24 cellular contexts compared by ENCODE assay signal in genomic region chr20:18853946-18854646, GRCh38. TPM values are rescaled to one million over a fixed set of nuclear protein-coding genes. Genes with fewer than 3 reads are reported as not detected.
"Had no signal": no experiment of that assay in that cellular context is flagged by ENCODE, and none has a peak within 500 bp of the region (broad histone marks: within the 10 kb centered on the region; RNA-seq: fewer than 3 reads in every experiment).

No MANE protein-coding gene starts in this region.

- H3K27ac ChIP-seq: cardiac muscle cell, pancreas, testis, vagina had no signal

- H3K4me1 ChIP-seq: pancreas, testis, vagina had no signal

- H3K4me3 ChIP-seq: cardiac muscle cell, pancreas, smooth muscle cell, testis, vagina had no signal

- H3K9me3 ChIP-seq: pancreas, testis, vagina had no signal

- FAIRE-seq: pancreas had no signal

- H3K36me3 ChIP-seq: cardiac muscle cell, pancreas, vagina had no signal

- H3K4me2 ChIP-seq: smooth muscle cell had no signal

- DNase-seq: activated CD4-positive, alpha-beta T cell treated with anti-CD3 and anti-CD28 coated beads for 4 hours; activated CD4-positive, alpha-beta T cell treated with anti-CD3 and anti-CD28 coated beads, Interleukin-2, amount 50 U/mL, for 48 hours; activated CD4-positive, CD25-positive, alpha-beta regulatory T cell; activated CD8-positive, alpha-beta memory T cell treated with anti-CD3 and anti-CD28 coated beads, Interleukin-2, amount 50 U/mL, for 48 hours; activated naive CD4-positive, alpha-beta T cell; activated T-cell treated with anti-CD3 and anti-CD28 coated beads, Interleukin-2, amount 50 U/mL, for 4 hours; dermis blood vessel endothelial cell; effector CD8-positive, alpha-beta T cell; foreskin melanocyte; immature natural killer cell; pancreas; stimulated activated CD4-positive, alpha-beta T cell treated with anti-CD3 and anti-CD28 coated beads, Interleukin-15, amount 100 ng/mL, for 24 hours; stimulated activated CD4-positive, alpha-beta T cell treated with anti-CD3 and anti-CD28 coated beads, Interleukin-2, amount 100 ng/mL, for 48 hours; stimulated activated CD8-positive, alpha-beta memory T cell treated with anti-CD3 and anti-CD28 coated beads, Interleukin-4, amount 100 ng/mL, for 48 hours; stimulated activated naive B cell treated with anti-CD40 and anti-IgM and Interleukin-4, amounts not matched to agents 10 μg/mL and 1 μg/mL and 100 μg/mL, for 72 hours; testis had no signal

- H3K27me3 ChIP-seq: pancreas, testis had no signal

- ATAC-seq: activated T-cell treated with anti-CD3 and anti-CD28 coated beads, Interleukin-2, amount 50 U/mL, for 4 hours; pancreas; sciatic nerve; stimulated activated naive B cell treated with anti-CD40 and anti-IgM and Interleukin-4, amounts not matched to agents 10 μg/mL and 1 μg/mL and 100 μg/mL, for 72 hours had no signal

RNA-seq across cellular contexts. Expression of gene SCP2D1, which starts 40.5 kb away (rescaled TPM):
- total RNA-seq: activated CD8-positive, alpha-beta memory T cell treated with anti-CD3 and anti-CD28 coated beads for 36 hours; activated T-cell treated with anti-CD3 and anti-CD28 coated beads, Interleukin-2, amount 50 U/mL, for 4 hours; activated T-helper 2 cell treated with anti-CD3 and anti-CD28 coated beads, Interferon-gamma antibody, Interleukin-2, Interleukin-4, amounts not matched to agents 10 μg/mL and 5 μg/mL and 100 μg/mL, durations not matched to agents 14 hours and 24 hours and 36 hours; cardiac muscle cell; dermis blood vessel endothelial cell; fibroblast of lung; liver; pancreas; sciatic nerve; smooth muscle cell; vagina had no signal
- polyA plus RNA-seq: cardiac muscle cell, fibroblast of lung, immature natural killer cell, liver, pancreas, smooth muscle cell had no signal
